Comparison of ENCODE assay signal across 1 cellular context in the genomic region with DNA sequence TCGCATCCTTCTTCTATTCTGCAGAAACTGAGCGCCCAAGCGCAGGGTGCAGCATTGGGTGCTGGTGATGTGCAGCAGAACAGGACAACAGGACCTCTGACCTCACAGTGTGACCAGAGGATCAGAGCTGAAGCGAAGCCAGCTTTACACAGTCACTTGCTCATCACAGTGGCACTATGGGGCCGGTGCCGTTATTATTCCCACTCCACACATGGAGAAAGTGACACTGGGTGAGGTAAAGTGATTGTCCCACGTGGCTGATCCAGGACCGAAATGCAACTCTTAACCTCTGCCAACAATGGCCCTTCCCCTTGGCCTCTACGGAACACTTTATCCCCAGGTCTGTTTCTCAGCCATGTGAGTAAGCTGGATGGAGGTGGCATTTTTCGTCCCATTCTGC.
TF ChIP-seq lines count a peak whose summit lies in the region.

No MANE protein-coding gene starts in this region.

TF ChIP-seq in HepG2, 621 proteins besides CTCF, POLR2A, EP300 and RAD21 (continued from another document):
- TF ChIP-seq, protein P1, sequence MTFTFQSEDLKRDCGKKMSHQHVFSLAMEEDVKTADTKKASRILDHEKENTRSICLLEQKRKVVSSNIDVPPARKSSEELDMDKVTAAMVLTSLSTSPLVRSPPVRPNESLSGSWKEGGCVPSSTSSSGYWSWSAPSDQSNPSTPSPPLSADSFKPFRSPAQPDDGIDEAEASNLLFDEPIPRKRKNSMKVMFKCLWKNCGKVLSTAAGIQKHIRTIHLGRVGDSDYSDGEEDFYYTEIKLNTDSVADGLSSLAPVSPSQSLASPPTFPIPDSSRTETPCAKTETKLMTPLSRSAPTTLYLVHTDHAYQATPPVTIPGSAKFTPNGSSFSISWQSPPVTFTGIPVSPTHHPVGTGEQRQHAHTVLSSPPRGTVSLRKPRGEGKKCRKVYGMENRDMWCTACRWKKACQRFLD (CRISPR knock-in tag; IDR thresholded peaks at IDR 0.05; ENCODE audit: borderline replicate concordance) = no peak
- TF ChIP-seq FOXC1 (CRISPR knock-in tag; IDR thresholded peaks at IDR 0.05; ENCODE audit: borderline replicate concordance) = no peak
- TF ChIP-seq CREB1 (IDR thresholded peaks at IDR 0.05) = peak; percentile 11; the same call in 1 of the 2 replicates
- no peak for TF ChIP-seq CREB1 (CRISPR knock-in tag; IDR thresholded peaks at IDR 0.05)
TF ChIP-seq in HepG2: peak in this region for 2.
